In genomic region chr11:116797816-116798215, GRCh38 we compare ENCODE assay signal across 34 cellular contexts. TPM values are rescaled to one million over a fixed set of nuclear protein-coding genes. Genes with fewer than 3 reads are reported as not detected.
"Had no signal": no experiment of that assay in that cellular context is flagged by ENCODE, and none has a peak within 500 bp of the region (broad histone marks: within the 10 kb centered on the region; RNA-seq: fewer than 3 reads in every experiment).

No MANE protein-coding gene starts in this region.

- H3K27me3 ChIP-seq: colonic mucosa had no signal

- H3K9me3 ChIP-seq: colonic mucosa, esophagus squamous epithelium, gastroesophageal sphincter had no signal

- DNase-seq: activated B cell treated with CpG ODN at 0.5 μM for 24 hours; activated CD4-positive, alpha-beta T cell treated with anti-CD3 and anti-CD28 coated beads for 48 hours; activated CD4-positive, alpha-beta T cell treated with anti-CD3 and anti-CD28 coated beads, Interleukin-2, amount 50 U/mL, for 1 hour; activated CD4-positive, alpha-beta T cell treated with anti-CD3 and anti-CD28 coated beads, Interleukin-2, amount 50 U/mL, for 48 hours; activated CD8-positive, alpha-beta memory T cell treated with anti-CD3 and anti-CD28 coated beads for 24 hours; activated CD8-positive, alpha-beta T cell treated with anti-CD3 and anti-CD28 coated beads for 36 hours; activated effector memory CD4-positive, alpha-beta T cell treated with Interleukin-2 at 50 U/mL for 16 hours; activated gamma-delta T cell treated with Interleukin-2 at 50 U/mL for 16 hours; activated naive CD4-positive, alpha-beta T cell treated with anti-CD3 and anti-CD28 coated beads, Interleukin-2, amount 50 U/mL, for 16 hours; activated naive CD4-positive, alpha-beta T cell treated with Interleukin-2 at 50 U/mL for 16 hours; activated T-cell treated with anti-CD3 and anti-CD28 coated beads, Interleukin-2, amount 50 U/mL, for 4 hours; amniotic stem cell; anterior cingulate cortex; central memory CD4-positive, alpha-beta T cell; cerebellar nuclear complex; colonic mucosa; effector CD8-positive, alpha-beta T cell; esophagus squamous epithelium; foreskin melanocyte; T-helper 1 cell; T-helper 17 cell; T1000; WERI-Rb-1 had no signal

- H3K27ac ChIP-seq: colonic mucosa, epithelial cell of prostate, esophagus squamous epithelium, gastroesophageal sphincter, WERI-Rb-1 had no signal

- H3K4me1 ChIP-seq: colonic mucosa, esophagus squamous epithelium, gastroesophageal sphincter had no signal

- H3K36me3 ChIP-seq: colonic mucosa, esophagus squamous epithelium, gastroesophageal sphincter, WERI-Rb-1 had no signal

- ATAC-seq: activated CD8-positive, alpha-beta T cell treated with anti-CD3 and anti-CD28 coated beads for 36 hours; activated T-cell treated with anti-CD3 and anti-CD28 coated beads, Interleukin-2, amount 50 U/mL, for 4 hours; gastroesophageal sphincter; T-helper 17 cell had no signal

- FAIRE-seq: astrocyte, endometrium, endothelial cell of umbilical vein had no signal

- H3K4me3 ChIP-seq: colonic mucosa, esophagus squamous epithelium, gastroesophageal sphincter had no signal

RNA-seq across cellular contexts. Expression of gene APOA5, which starts 6.1 kb away (rescaled TPM):
- total RNA-seq: activated B cell treated with CpG ODN at 0.5 μM for 24 hours; activated CD8-positive, alpha-beta T cell treated with anti-CD3 and anti-CD28 coated beads for 36 hours; activated T-cell treated with anti-CD3 and anti-CD28 coated beads, Interleukin-2, amount 50 U/mL, for 4 hours; activated T-helper 17 cell treated with anti-CD3 and anti-CD28 coated beads, Interleukin-2, amount 50 U/mL, for 72 hours; astrocyte; dermis microvascular lymphatic vessel endothelial cell; endothelial cell of umbilical vein; esophagus squamous epithelium; fibroblast of lung; fibroblast of villous mesenchyme; gastroesophageal sphincter; glomerular endothelial cell; T-helper 17 cell had no signal
- polyA plus RNA-seq: endothelial cell of umbilical vein, esophagus, fibroblast of lung had no signal

RNA-seq across cellular contexts. Expression of gene APOA4, which starts 25.3 kb away (rescaled TPM):
- total RNA-seq: activated B cell treated with CpG ODN at 0.5 μM for 24 hours; activated CD8-positive, alpha-beta T cell treated with anti-CD3 and anti-CD28 coated beads for 36 hours; activated T-cell treated with anti-CD3 and anti-CD28 coated beads, Interleukin-2, amount 50 U/mL, for 4 hours; activated T-helper 17 cell treated with anti-CD3 and anti-CD28 coated beads, Interleukin-2, amount 50 U/mL, for 72 hours; astrocyte; colonic mucosa; dermis microvascular lymphatic vessel endothelial cell; endothelial cell of umbilical vein; esophagus squamous epithelium; fibroblast of lung; fibroblast of villous mesenchyme; glomerular endothelial cell; T-helper 17 cell had no signal
- polyA plus RNA-seq: endothelial cell of umbilical vein, fibroblast of lung had no signal

RNA-seq across cellular contexts. Expression of gene APOC3, which starts 31.9 kb away (rescaled TPM):
- total RNA-seq: activated B cell treated with CpG ODN at 0.5 μM for 24 hours; activated CD8-positive, alpha-beta T cell treated with anti-CD3 and anti-CD28 coated beads for 36 hours; activated T-helper 17 cell treated with anti-CD3 and anti-CD28 coated beads, Interleukin-2, amount 50 U/mL, for 72 hours; astrocyte; dermis microvascular lymphatic vessel endothelial cell; endothelial cell of umbilical vein; esophagus squamous epithelium; fibroblast of lung; fibroblast of villous mesenchyme; glomerular endothelial cell; T-helper 17 cell had no signal
- polyA plus RNA-seq: endothelial cell of umbilical vein, esophagus, fibroblast of lung had no signal
